1 cellular context compared by ENCODE assay signal in genomic region chr6:63598251-63599036, GRCh38.
TF ChIP-seq lines count a peak whose summit lies in the region.

No MANE protein-coding gene starts in this region.

TF ChIP-seq in HepG2, 621 proteins besides CTCF, POLR2A, EP300 and RAD21 (continued from another document and continues in another):
- TF ChIP-seq SOX6 (IDR thresholded peaks at IDR 0.05), result no peak
- TF ChIP-seq SOX6 (CRISPR knock-in tag; IDR thresholded peaks at IDR 0.05), result peak; percentile 80
- no peak for TF ChIP-seq LBX2 (CRISPR knock-in tag; IDR thresholded peaks at IDR 0.05; ENCODE audit: borderline replicate concordance)
- TF ChIP-seq KAT8 (CRISPR knock-in tag; IDR thresholded peaks at IDR 0.05), result peak; percentile 81; the same call in 1 of the 2 replicates
- TF ChIP-seq DDIT3 (CRISPR knock-in tag; IDR thresholded peaks at IDR 0.05), result no peak
- TF ChIP-seq ZNF558 (CRISPR knock-in tag; IDR thresholded peaks at IDR 0.05; ENCODE audit: borderline replicate concordance), result no peak; the same call in 1 of the 2 replicates
- TF ChIP-seq ZNF616 (CRISPR knock-in tag; IDR thresholded peaks at IDR 0.05; ENCODE audit: low read depth), result no peak
- no peak for TF ChIP-seq MEIS1 (CRISPR knock-in tag; IDR thresholded peaks at IDR 0.05; ENCODE audit: borderline replicate concordance)
- no peak for TF ChIP-seq ZMYM2 (CRISPR knock-in tag; IDR thresholded peaks at IDR 0.05)
- peak; percentile 90 for TF ChIP-seq ZSCAN31 (CRISPR knock-in tag; IDR thresholded peaks at IDR 0.05; ENCODE audit: low read depth)
- TF ChIP-seq MAFF (IDR thresholded peaks at IDR 0.05; ENCODE audit: low read depth, low read length), result no peak
- TF ChIP-seq ZNF143 (CRISPR knock-in tag; IDR thresholded peaks at IDR 0.05), result peak; percentile 91
- TF ChIP-seq ZBTB3 (CRISPR knock-in tag; IDR thresholded peaks at IDR 0.05; ENCODE audit: borderline replicate concordance, low read depth), result no peak
- no peak; the same call in 1 of the 2 replicates for TF ChIP-seq ZBTB49 (CRISPR knock-in tag; IDR thresholded peaks at IDR 0.05; ENCODE audit: borderline replicate concordance)
- TF ChIP-seq KAT7 (CRISPR knock-in tag; IDR thresholded peaks at IDR 0.05; ENCODE audit: borderline replicate concordance), result no peak; the same call in 1 of the 2 replicates
- no peak for TF ChIP-seq KLF15 (CRISPR knock-in tag; IDR thresholded peaks at IDR 0.05; ENCODE audit: borderline replicate concordance)
- peak; percentile 35; the same call in 1 of the 2 replicates for TF ChIP-seq TAF1 (CRISPR knock-in tag; IDR thresholded peaks at IDR 0.05)
- peak; percentile 57; the same call in 1 of the 2 replicates for TF ChIP-seq HOXA5 (CRISPR knock-in tag; IDR thresholded peaks at IDR 0.05)
- 0 out of 2 replicates have a peak, but pooled peaks have one; percentile 81 for TF ChIP-seq RFXAP (CRISPR knock-in tag; IDR thresholded peaks at IDR 0.05; ENCODE audit: borderline replicate concordance)
- TF ChIP-seq ESRRA (CRISPR knock-in tag; IDR thresholded peaks at IDR 0.05; ENCODE audit: low read depth), result no peak
- TF ChIP-seq SP2 (CRISPR knock-in tag; IDR thresholded peaks at IDR 0.05), result no peak
- no peak for TF ChIP-seq TOE1 (CRISPR knock-in tag; IDR thresholded peaks at IDR 0.05)
- 0 out of 2 replicates have a peak, but pooled peaks have one; percentile 42 for TF ChIP-seq TOPORS (CRISPR knock-in tag; IDR thresholded peaks at IDR 0.05)
- no peak; the same call in 1 of the 2 replicates for TF ChIP-seq MTF1 (CRISPR knock-in tag; IDR thresholded peaks at IDR 0.05)
- peak; percentile 75; the same call in 1 of the 2 replicates for TF ChIP-seq YEATS4 (CRISPR knock-in tag; IDR thresholded peaks at IDR 0.05; ENCODE audit: borderline replicate concordance)
- no peak for TF ChIP-seq ZNF3 (CRISPR knock-in tag; IDR thresholded peaks at IDR 0.05)
- TF ChIP-seq ZNF710 (CRISPR knock-in tag; IDR thresholded peaks at IDR 0.05; ENCODE audit: borderline replicate concordance), result peak; percentile 64; the same call in 1 of the 2 replicates
- TF ChIP-seq ZNF775 (CRISPR knock-in tag; IDR thresholded peaks at IDR 0.05; ENCODE audit: borderline replicate concordance), result no peak
- no peak for TF ChIP-seq PRDM4 (CRISPR knock-in tag; IDR thresholded peaks at IDR 0.05; ENCODE audit: borderline replicate concordance)
- TF ChIP-seq JARID2 (CRISPR knock-in tag; IDR thresholded peaks at IDR 0.05; ENCODE audit: insufficient replicate concordance), result no peak
- TF ChIP-seq HNRNPUL1 (IDR thresholded peaks at IDR 0.05; ENCODE audit: low read depth, low read length), result no peak
- TF ChIP-seq IRF9 (CRISPR knock-in tag; IDR thresholded peaks at IDR 0.05; ENCODE audit: borderline replicate concordance), result peak; percentile 71; the same call in 1 of the 2 replicates
- no peak for TF ChIP-seq PLRG1 (conservative IDR thresholded peaks at IDR 0.05)
- TF ChIP-seq TBX2 (CRISPR knock-in tag; IDR thresholded peaks at IDR 0.05; ENCODE audit: borderline replicate concordance), result peak; percentile 64
- peak; percentile 92; the same call in 1 of the 2 replicates for TF ChIP-seq ZSCAN5A (CRISPR knock-in tag; IDR thresholded peaks at IDR 0.05; ENCODE audit: borderline replicate concordance)
- peak; percentile 62; the same call in 1 of the 2 replicates for TF ChIP-seq ZSCAN29 (CRISPR knock-in tag; conservative IDR thresholded peaks at IDR 0.05)
- no peak for TF ChIP-seq GRHL1 (CRISPR knock-in tag; conservative IDR thresholded peaks at IDR 0.05)
- peak; percentile 86; the same call in 1 of the 2 replicates for TF ChIP-seq IRF2 (CRISPR knock-in tag; IDR thresholded peaks at IDR 0.05)
- TF ChIP-seq ZNF512B (CRISPR knock-in tag; IDR thresholded peaks at IDR 0.05; ENCODE audit: borderline replicate concordance), result 0 out of 2 replicates have a peak, but pooled peaks have one; percentile 22
- no peak; the same call in 1 of the 2 replicates for TF ChIP-seq ZNF720 (CRISPR knock-in tag; IDR thresholded peaks at IDR 0.05)
- 0 out of 2 replicates have a peak, but pooled peaks have one; percentile 20 for TF ChIP-seq SP140L (CRISPR knock-in tag; IDR thresholded peaks at IDR 0.05; ENCODE audit: borderline replicate concordance)
- no peak for TF ChIP-seq ZNF121 (CRISPR knock-in tag; IDR thresholded peaks at IDR 0.05)
- TF ChIP-seq MEF2D (CRISPR knock-in tag; IDR thresholded peaks at IDR 0.05), result peak; percentile 55; the same call in 1 of the 2 replicates
